In the genomic region with DNA sequence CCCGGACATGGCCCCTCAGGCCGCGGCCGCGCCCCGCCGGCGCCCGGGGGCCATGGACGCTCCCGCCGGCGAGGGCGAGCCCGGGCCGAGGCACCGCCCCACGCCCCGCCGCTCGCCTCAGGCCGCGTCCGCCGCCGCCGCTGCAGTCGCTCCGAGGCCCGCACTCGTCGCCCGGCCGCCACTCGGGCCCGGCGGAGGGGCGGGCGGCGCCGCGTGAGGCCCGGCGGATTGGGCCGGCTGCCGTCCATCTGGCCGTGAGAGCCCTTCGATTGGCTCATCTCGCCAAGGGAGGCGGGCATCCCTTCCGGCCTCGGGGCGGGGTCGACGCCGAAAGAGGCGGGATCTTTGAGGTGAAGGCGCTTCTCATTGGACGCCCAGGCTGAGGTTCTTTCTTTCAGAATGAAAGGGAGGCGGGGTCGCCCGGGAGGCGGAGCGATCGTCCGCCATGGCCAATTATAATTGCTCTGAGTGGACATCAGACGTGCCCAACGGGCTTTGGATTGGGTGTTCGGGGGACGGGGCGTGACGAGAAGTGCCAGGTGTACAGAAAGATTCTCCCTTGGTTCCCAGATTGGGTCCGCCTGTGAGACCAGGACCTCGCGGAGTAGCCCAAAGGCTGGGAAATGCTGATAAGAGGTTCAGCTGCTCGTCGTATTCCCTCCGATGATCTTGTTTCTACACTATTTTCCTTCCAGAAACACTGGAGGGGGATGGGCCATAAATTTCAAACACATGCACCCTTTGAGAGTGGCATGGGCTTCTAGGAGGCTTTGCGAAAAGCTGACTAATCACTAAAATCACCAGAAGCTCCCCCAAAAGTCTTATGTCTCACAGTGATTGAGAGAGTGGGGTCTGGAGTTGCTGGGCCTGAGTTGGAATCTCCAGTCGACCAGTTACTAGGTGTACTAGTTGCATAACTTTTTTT, we compare ENCODE assay signal across 8 cellular contexts. TPM values are rescaled to one million over a fixed set of nuclear protein-coding genes. Genes with fewer than 3 reads are reported as not detected.
DNase-seq lines count a peak whose midpoint lies in the region; ATAC-seq and TF ChIP-seq lines count a peak whose summit lies in the region.

A gene with protein sequence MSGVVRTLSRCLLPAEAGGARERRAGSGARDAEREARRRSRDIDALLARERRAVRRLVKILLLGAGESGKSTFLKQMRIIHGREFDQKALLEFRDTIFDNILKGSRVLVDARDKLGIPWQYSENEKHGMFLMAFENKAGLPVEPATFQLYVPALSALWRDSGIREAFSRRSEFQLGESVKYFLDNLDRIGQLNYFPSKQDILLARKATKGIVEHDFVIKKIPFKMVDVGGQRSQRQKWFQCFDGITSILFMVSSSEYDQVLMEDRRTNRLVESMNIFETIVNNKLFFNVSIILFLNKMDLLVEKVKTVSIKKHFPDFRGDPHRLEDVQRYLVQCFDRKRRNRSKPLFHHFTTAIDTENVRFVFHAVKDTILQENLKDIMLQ (minus strand): TSS at position 156 of the 925 bp plus-strand sequence. CDS start 147 bp downstream, at position 9.

- H3K36me3 ChIP-seq in adipocyte (ENCODE audit: control insufficient read depth, insufficient read depth, low read length, severe bottlenecking) (no peaks in the 10 kb centered on the region), upper lobe of left lung (no peaks in the 10 kb centered on the region)

- TF ChIP-seq EP300 in upper lobe of left lung (IDR thresholded peaks at IDR 0.05), result no peak

- WGBS in upper lobe of left lung, 2 donors, result 4 to 7% methylated on average over 18 to 34 of the region's 80 CpGs

- TF ChIP-seq POLR2A in upper lobe of left lung (IDR thresholded peaks at IDR 0.05), result peak in 1 of 4 donors; percentile 64

- no peaks in the 10 kb centered on the region for H3K27me3 ChIP-seq in adipocyte (replicated peaks; ENCODE audit: control insufficient read depth, insufficient read depth, low read length)
- H3K27me3 ChIP-seq in upper lobe of left lung, result no peaks in the 10 kb centered on the region

- peak within 1 kb of the TSS; percentile 68 for H3K4me3 ChIP-seq in GM12875 (ENCODE audit: low read depth, low read length)
- peak within 1 kb of the TSS; percentile 83 for H3K4me3 ChIP-seq in adipocyte (ENCODE audit: low read length)
- peak within 1 kb of the TSS; percentile 77 to 92 (median 80) for H3K4me3 ChIP-seq in upper lobe of left lung

- H3K4me1 ChIP-seq in adipocyte (ENCODE audit: control insufficient read depth, insufficient read depth, low read length), result peaks cover 32% of the 10 kb centered on the region
- H3K4me1 ChIP-seq in upper lobe of left lung, result peaks cover 20 to 39% (median 25%) of the 10 kb centered on the region in 4 donors

- TF ChIP-seq CTCF in GM12875 (IDR thresholded peaks at IDR 0.05; ENCODE audit: borderline replicate concordance, insufficient read depth, low read depth, low read length) (no peak), upper lobe of left lung (IDR thresholded peaks at IDR 0.05) (no peak)

- DNase-seq in NCI-H1436 (lab: John Stamatoyannopoulos, UW), result peak; percentile 98
- DNase-seq in T follicular helper cell (ENCODE audit: low read depth), result peak; percentile 94
- DNase-seq in adipocyte (ENCODE audit: low read depth), result peak; percentile 99
- DNase-seq in cardiac septum (ENCODE audit: low spot score), result peak; percentile 99
- peak; percentile 98 to 100 (median 98) for DNase-seq in posterior cingulate gyrus
- DNase-seq in upper lobe of left lung, result peak; percentile 99

- intact Hi-C loops in cardiac septum (cut with DNase I), result loop anchor here (2.0 kb wide), 1 partner anchor 80 kb away; no protein-coding TSS in a partner anchor
- intact Hi-C loops in posterior cingulate gyrus (cut with DNase I), result no loop called here

- H3K9me3 ChIP-seq in adipocyte (ENCODE audit: control insufficient read depth, low read length), result no peaks in the 10 kb centered on the region
- no peaks in the 10 kb centered on the region for H3K9me3 ChIP-seq in upper lobe of left lung

- H3K27ac ChIP-seq in upper lobe of left lung, result peak within 1 kb of the TSS in 3 of 4 donors; percentile 50 to 78 (median 61)

- peak; percentile 96 for ATAC-seq in HG02798 (IDR thresholded peaks at IDR 0.05; ENCODE audit: poor library complexity, unreplicated experiment)
- ATAC-seq in upper lobe of left lung (ENCODE audit: low FRiP score in 2 of 2), result peak; percentile 99

- H3K9ac ChIP-seq in adipocyte (ENCODE audit: low read length), result peak within 1 kb of the TSS; percentile 87

RNA-seq across cellular contexts. Expression of the gene that starts here (rescaled TPM):
- 33.7 TPM for total RNA-seq in cardiac septum
- 10 to 100 TPM; 24.0 to 52.3 (median 35.7) TPM for total RNA-seq in upper lobe of left lung

Comparison
In these comparisons a context has a peak if more than half of its experiments do, and no peak if none do; other contexts are left out.
1. Peak in every context shown above with its lines: DNase-seq, ATAC-seq, H3K4me3 ChIP-seq and H3K27ac ChIP-seq.